ENCODE assay signal across 1 cellular context in genomic region chr6:166485651-166486535, GRCh38.
TF ChIP-seq lines count a peak whose summit lies in the region.

No MANE protein-coding gene starts in this region.

TF ChIP-seq in HCT116, 20 proteins besides CTCF, POLR2A, EP300 and RAD21 (continued from another document):
- TF ChIP-seq ZBTB33 (IDR thresholded peaks at IDR 0.05; ENCODE audit: extremely low read depth, insufficient replicate concordance, low read length) = no peak
- TF ChIP-seq EZH2phosphoT487 (IDR thresholded peaks at IDR 0.05; ENCODE audit: borderline replicate concordance) = no peak
- TF ChIP-seq TCF7L2 (IDR thresholded peaks at IDR 0.05; ENCODE audit: borderline replicate concordance, extremely low read depth, insufficient read depth, insufficient read length) = no peak
- TF ChIP-seq ELF1 (IDR thresholded peaks at IDR 0.05; ENCODE audit: borderline replicate concordance, low read depth) = no peak
